In the genomic region with DNA sequence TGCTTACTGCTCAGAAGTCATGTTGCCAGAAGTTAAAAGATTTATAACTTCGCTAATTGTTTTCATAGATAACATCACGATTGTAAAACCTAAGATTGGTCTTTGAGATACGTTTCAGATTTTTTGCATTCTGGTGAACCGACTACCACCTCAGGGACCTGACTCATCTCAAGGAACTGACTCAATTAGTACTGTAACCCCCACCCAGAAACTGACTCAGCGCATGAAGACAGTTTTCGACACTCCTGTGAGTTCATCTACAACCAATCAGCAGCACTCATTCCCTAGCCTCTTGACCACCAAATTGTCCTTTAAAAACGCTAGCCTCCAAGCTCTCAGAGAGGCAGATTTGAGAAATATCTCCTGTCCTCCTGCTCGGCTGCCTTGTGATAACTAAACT, we compare ENCODE assay signal across 17 cellular contexts.
DNase-seq lines count a peak whose midpoint lies in the region; ATAC-seq and TF ChIP-seq lines count a peak whose summit lies in the region.
"Had no signal": no experiment of that assay in that cellular context is flagged by ENCODE, and none has a peak within 500 bp of the region (broad histone marks: within the 10 kb centered on the region; RNA-seq: fewer than 3 reads in every experiment).

No MANE protein-coding gene starts in this region.

- no peaks in the 10 kb centered on the region for H3K4me1 Mint-ChIP-seq in MCF 10A (ENCODE audit: insufficient read depth, unreplicated experiment)
- H3K4me1 Mint-ChIP-seq in central memory CD8-positive, alpha-beta T cell: peaks cover 38% of the 10 kb centered on the region
- H3K4me1 Mint-ChIP-seq in stimulated activated naive CD8-positive, alpha-beta T cell treated with anti-CD3 and anti-CD28 coated beads, Interleukin-15, Interleukin-2, amounts not matched to agents 100 ng/mL and 50 ng/mL, for 24 hours (ENCODE audit: low read depth): peaks cover 50% of the 10 kb centered on the region

- DNase-seq in MCF 10A (ENCODE audit: unreplicated experiment): peak; percentile 51
- DNase-seq in breast epithelium (ENCODE audit: low spot score in 2 of 2): no peak
- peak; percentile 9 to 24 for DNase-seq in activated CD4-positive, alpha-beta T cell treated with anti-CD3 and anti-CD28 coated beads, Interleukin-2, amount 50 U/mL, for 4 hours
- no peak for DNase-seq in central memory CD8-positive, alpha-beta T cell (ENCODE audit: low spot score in 2 of 2)
- DNase-seq in iPS-NIHi11 (ENCODE audit: low spot score): no peak
- DNase-seq in NOMO-1 treated with DMSO at 0.1 percent for 48 hours (lab: John Stamatoyannopoulos, UW; ENCODE audit: unreplicated experiment): no peak
- DNase-seq: erythroblast; GM23248; naive thymus-derived CD4-positive, alpha-beta T cell; NCI-H1417 treated with DMSO at 0.1 percent for 48 hours; NCI-H2171; posterior cingulate gyrus; WERI-Rb-1 had no signal

- H3K4me3 ChIP-seq in breast epithelium: no peak overlapping the region
- H3K4me3 ChIP-seq: GM23248, skin epidermis had no signal

- no peak for TF ChIP-seq POLR2A in breast epithelium (IDR thresholded peaks at IDR 0.05)

- CTCF ChIA-PET in MCF 10A (lab: Yijun Ruan, JAX): interaction anchor here (0.6 to 0.8 kb wide), 3 partner anchors 8 to 153 kb away, joined by 3 read pairs; no protein-coding TSS in a partner anchor

- no peaks in the 10 kb centered on the region for H3K4me1 ChIP-seq in breast epithelium

- POLR2A ChIA-PET in MCF 10A (lab: Yijun Ruan, JAX): no interaction called here

- no TSS peak for BruUV-seq in MCF 10A (replicated peaks; lab: Mats Ljungman, UMichigan)

- no peak overlapping the region for H3K27ac ChIP-seq in breast epithelium
- H3K27ac ChIP-seq: GM23248, KMS-11, skin epidermis, WERI-Rb-1 had no signal

- no peaks in the 10 kb centered on the region for H3K36me3 Mint-ChIP-seq in MCF 10A (ENCODE audit: insufficient read depth, unreplicated experiment)
- no peaks in the 10 kb centered on the region for H3K36me3 Mint-ChIP-seq in central memory CD8-positive, alpha-beta T cell (ENCODE audit: insufficient read depth)
- peaks cover 39% of the 10 kb centered on the region for H3K36me3 Mint-ChIP-seq in stimulated activated naive CD8-positive, alpha-beta T cell treated with anti-CD3 and anti-CD28 coated beads, Interleukin-15, Interleukin-2, amounts not matched to agents 100 ng/mL and 50 ng/mL, for 24 hours (ENCODE audit: low read depth)

- no peak overlapping the region for H3K4me3 Mint-ChIP-seq in MCF 10A (ENCODE audit: unreplicated experiment)
- H3K4me3 Mint-ChIP-seq in central memory CD8-positive, alpha-beta T cell: no peak overlapping the region
- no peak overlapping the region for H3K4me3 Mint-ChIP-seq in stimulated activated naive CD8-positive, alpha-beta T cell treated with anti-CD3 and anti-CD28 coated beads, Interleukin-15, Interleukin-2, amounts not matched to agents 100 ng/mL and 50 ng/mL, for 24 hours
- H3K4me3 Mint-ChIP-seq: naive thymus-derived CD4-positive, alpha-beta T cell had no signal

- H3K36me3 ChIP-seq in breast epithelium: no peaks in the 10 kb centered on the region
- H3K36me3 ChIP-seq: WERI-Rb-1 had no signal

- intact Hi-C loops in MCF 10A (cut with micrococcal nuclease) (no loop called here), breast epithelium (cut with DNase I; ENCODE audit: low total_unique reads) (no loop called here)

- H3K9me3 ChIP-seq in breast epithelium: peaks cover 6 to 14% of the 10 kb centered on the region in 2 donors

- no peak for ATAC-seq in central memory CD8-positive, alpha-beta T cell (replicated peaks; ENCODE audit: extremely low read depth, poor library complexity, severe bottlenecking)
- no peak for ATAC-seq in GM21825 (IDR thresholded peaks at IDR 0.05; ENCODE audit: unreplicated experiment)

- peaks cover 7% of the 10 kb centered on the region for H3K9me3 Mint-ChIP-seq in MCF 10A (ENCODE audit: unreplicated experiment)
- H3K9me3 Mint-ChIP-seq in central memory CD8-positive, alpha-beta T cell: peaks cover 5% of the 10 kb centered on the region
- H3K9me3 Mint-ChIP-seq in stimulated activated naive CD8-positive, alpha-beta T cell treated with anti-CD3 and anti-CD28 coated beads, Interleukin-15, Interleukin-2, amounts not matched to agents 100 ng/mL and 50 ng/mL, for 24 hours: peaks cover 16% of the 10 kb centered on the region

- TF ChIP-seq CTCF in MCF 10A (IDR thresholded peaks at IDR 0.05; ENCODE audit: unreplicated experiment): no peak
- no peak for TF ChIP-seq CTCF in breast epithelium (IDR thresholded peaks at IDR 0.05)

- H3K27me3 ChIP-seq in breast epithelium: no peaks in the 10 kb centered on the region

- no peak overlapping the region for H3K27ac Mint-ChIP-seq in MCF 10A (ENCODE audit: low read depth, unreplicated experiment)
- peak overlapping the region; percentile 67 for H3K27ac Mint-ChIP-seq in central memory CD8-positive, alpha-beta T cell (ENCODE audit: low read depth)
- H3K27ac Mint-ChIP-seq in stimulated activated naive CD8-positive, alpha-beta T cell treated with anti-CD3 and anti-CD28 coated beads, Interleukin-15, Interleukin-2, amounts not matched to agents 100 ng/mL and 50 ng/mL, for 24 hours: peak overlapping the region; percentile 76

- no peaks in the 10 kb centered on the region for H3K27me3 Mint-ChIP-seq in MCF 10A (ENCODE audit: insufficient read depth, unreplicated experiment)
- H3K27me3 Mint-ChIP-seq in central memory CD8-positive, alpha-beta T cell: no peaks in the 10 kb centered on the region
- no peaks in the 10 kb centered on the region for H3K27me3 Mint-ChIP-seq in stimulated activated naive CD8-positive, alpha-beta T cell treated with anti-CD3 and anti-CD28 coated beads, Interleukin-15, Interleukin-2, amounts not matched to agents 100 ng/mL and 50 ng/mL, for 24 hours
- H3K27me3 Mint-ChIP-seq: naive thymus-derived CD4-positive, alpha-beta T cell had no signal

Comparison
In these comparisons a context has a peak if more than half of its experiments do, and no peak if none do; other contexts are left out.
1. DNase-seq: peak in MCF 10A (single experiment) and activated CD4-positive, alpha-beta T cell treated with anti-CD3 and anti-CD28 coated beads, Interleukin-2, amount 50 U/mL, for 4 hours (2 of 2); none in breast epithelium (0 of 2), central memory CD8-positive, alpha-beta T cell (0 of 2), iPS-NIHi11 (single experiment) and NOMO-1 treated with DMSO at 0.1 percent for 48 hours (single experiment).